8 cellular contexts compared by ENCODE assay signal in the genomic region with DNA sequence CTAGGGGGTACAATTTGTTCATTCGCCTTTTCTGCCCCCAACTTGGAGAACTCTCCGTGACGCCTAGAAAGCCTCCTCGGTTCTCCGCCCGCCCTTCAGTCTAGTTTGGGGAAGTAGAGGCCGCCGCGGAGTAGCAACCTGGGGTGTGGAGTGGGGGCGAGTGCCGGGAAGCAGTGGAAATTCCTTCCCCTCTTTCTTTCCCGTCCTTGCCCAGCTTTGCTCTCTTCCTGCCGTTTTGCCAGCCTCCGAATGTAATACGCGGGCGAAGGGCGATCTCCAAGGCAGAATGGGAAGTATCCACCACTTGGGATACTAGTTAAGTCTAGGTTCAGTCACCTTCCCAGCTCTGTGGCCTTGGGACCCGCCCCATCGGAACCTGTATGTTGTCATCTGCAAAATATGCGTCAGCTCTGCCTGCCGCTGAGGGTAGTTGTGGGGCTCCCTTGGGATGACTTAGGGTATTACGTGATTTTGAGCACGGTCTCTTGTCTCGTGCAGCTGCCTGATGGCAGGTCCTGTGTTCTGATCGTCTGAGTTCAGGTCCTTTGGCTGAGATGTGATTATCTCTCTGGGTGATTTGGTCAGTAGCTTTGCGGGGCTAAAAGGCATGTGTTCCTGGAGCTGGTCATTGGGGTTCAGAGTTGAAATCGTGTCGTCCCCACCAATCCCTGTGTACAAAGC. TPM values are rescaled to one million over a fixed set of nuclear protein-coding genes. Genes with fewer than 3 reads are reported as not detected.
DNase-seq lines count a peak whose midpoint lies in the region; ATAC-seq and TF ChIP-seq lines count a peak whose summit lies in the region.

No MANE protein-coding gene starts in this region.

- ATAC-seq in GM18868 (IDR thresholded peaks at IDR 0.05; ENCODE audit: unreplicated experiment) (peak; percentile 68), HG03103 (IDR thresholded peaks at IDR 0.05; ENCODE audit: low read depth, unreplicated experiment) (peak; percentile 69)
- ATAC-seq in activated CD4-positive, alpha-beta T cell treated with anti-CD3 and anti-CD28 coated beads for 36 hours = peak; percentile 89

- H3K36me3 Mint-ChIP-seq in activated CD4-positive, alpha-beta T cell treated with anti-CD3 and anti-CD28 coated beads for 36 hours (ENCODE audit: low read depth) = peaks cover 10% of the 10 kb centered on the region

- peak overlapping the region; percentile 84 for H3K4me3 Mint-ChIP-seq in activated CD4-positive, alpha-beta T cell treated with anti-CD3 and anti-CD28 coated beads for 36 hours

- no peaks in the 10 kb centered on the region for H3K27me3 ChIP-seq in AG04450 (ENCODE audit: control insufficient read depth, insufficient read depth, low read length)

- peaks cover 3% of the 10 kb centered on the region; the same call in 1 of the 2 replicates for H3K9me3 ChIP-seq in AG04450 (ENCODE audit: control insufficient read depth, insufficient read depth, low read length)

- H3K27ac Mint-ChIP-seq in activated CD4-positive, alpha-beta T cell treated with anti-CD3 and anti-CD28 coated beads for 36 hours = peak overlapping the region; percentile 98

- peaks cover 2% of the 10 kb centered on the region for H3K9me3 Mint-ChIP-seq in activated CD4-positive, alpha-beta T cell treated with anti-CD3 and anti-CD28 coated beads for 36 hours (ENCODE audit: low read depth)

- DNase-seq in AG04450 (ENCODE audit: low read depth, low spot score) (no peak), NCI-H446 treated with DMSO at 0.1 percent for 48 hours (lab: John Stamatoyannopoulos, UW) (peak; percentile 70), dermis blood vessel endothelial cell (peak; percentile 87), lung microvascular endothelial cell (ENCODE audit: low read depth in 2 of 2) (peak; percentile 79 to 80)
- peak; percentile 90 for DNase-seq in activated CD4-positive, alpha-beta T cell treated with anti-CD3 and anti-CD28 coated beads for 36 hours
- peak; percentile 49 to 77 (median 55) for DNase-seq in stimulated activated CD4-positive, alpha-beta T cell treated with anti-CD3 and anti-CD28 coated beads, TNF-alpha, amount 100 ng/mL, for 48 hours (ENCODE audit: low read depth in 3 of 3)

- CTCF ChIA-PET in AG04450 (lab: Charles Lee) = interaction anchor here (0.7 to 1.5 kb wide), 5 partner anchors 9 to 75 kb away, joined by 3 to 6 read pairs (median 3); no protein-coding TSS in a partner anchor
- CTCF ChIA-PET in activated CD4-positive, alpha-beta T cell treated with anti-CD3 and anti-CD28 coated beads for 36 hours (lab: Charles Lee) = interaction anchor here (0.6 to 5.3 kb wide), 10 partner anchors 8 to 364 kb away, joined by 3 to 36 read pairs (median 4); partner anchors contain the start of genes GIN1 and PPIP5K2

- POLR2A ChIA-PET in AG04450 (lab: Yijun Ruan, JAX) = interaction anchor here (1.1 kb wide), 1 partner anchor 74 kb away, joined by 3 read pairs; no protein-coding TSS in a partner anchor
- POLR2A ChIA-PET in activated CD4-positive, alpha-beta T cell treated with anti-CD3 and anti-CD28 coated beads for 36 hours (lab: Charles Lee) = interaction anchor here (1.0 to 1.7 kb wide), 4 partner anchors 12 to 364 kb away, joined by 3 to 12 read pairs (median 4); partner anchors contain the start of genes GIN1 and PPIP5K2

- H3K4me1 Mint-ChIP-seq in activated CD4-positive, alpha-beta T cell treated with anti-CD3 and anti-CD28 coated beads for 36 hours = peaks cover 52% of the 10 kb centered on the region

- peak overlapping the region; percentile 95 for H3K4me3 ChIP-seq in AG04450 (ENCODE audit: low read depth, low read length)

- intact Hi-C loops in activated CD4-positive, alpha-beta T cell treated with anti-CD3 and anti-CD28 coated beads for 36 hours (cut with DNase I, micrococcal nuclease) = loop anchor here (1.0 to 10.0 kb wide), 5 partner anchors 22 to 1851 kb away; partner anchors contain the start of genes MACIR (in 2 of the 2), GIN1 (in 1 of the 2), PPIP5K2 (in 1 of the 2) and ST8SIA4 (in 1 of the 2)

- TF ChIP-seq CTCF in AG04450 (IDR thresholded peaks at IDR 0.05; ENCODE audit: low read depth, low read length) = no peak

- H3K27me3 Mint-ChIP-seq in activated CD4-positive, alpha-beta T cell treated with anti-CD3 and anti-CD28 coated beads for 36 hours = peaks cover 9% of the 10 kb centered on the region

- peak overlapping the region; percentile 70 for H3K27ac ChIP-seq in AG04450 (ENCODE audit: low read depth, low read length)

RNA-seq across cellular contexts. Expression of gene PAM, which starts 0.7 kb away (rescaled TPM):
- polyA plus RNA-seq in AG04450 (2011; rRNA removed) = 272 and 307 TPM in 2 replicates
- polyA minus RNA-seq in AG04450 (2011; rRNA and poly(A)+ RNA removed) = 124 and 169 TPM in 2 replicates
- 10 to 100 TPM; 54.0 to 68.3 TPM for total RNA-seq in activated CD4-positive, alpha-beta T cell treated with anti-CD3 and anti-CD28 coated beads for 36 hours
- total RNA-seq in dermis blood vessel endothelial cell = 264 and 271 TPM in 2 replicates
- total RNA-seq in lung microvascular endothelial cell = 185 and 247 TPM in 2 replicates
